11 cellular contexts compared by ENCODE assay signal in the genomic region with DNA sequence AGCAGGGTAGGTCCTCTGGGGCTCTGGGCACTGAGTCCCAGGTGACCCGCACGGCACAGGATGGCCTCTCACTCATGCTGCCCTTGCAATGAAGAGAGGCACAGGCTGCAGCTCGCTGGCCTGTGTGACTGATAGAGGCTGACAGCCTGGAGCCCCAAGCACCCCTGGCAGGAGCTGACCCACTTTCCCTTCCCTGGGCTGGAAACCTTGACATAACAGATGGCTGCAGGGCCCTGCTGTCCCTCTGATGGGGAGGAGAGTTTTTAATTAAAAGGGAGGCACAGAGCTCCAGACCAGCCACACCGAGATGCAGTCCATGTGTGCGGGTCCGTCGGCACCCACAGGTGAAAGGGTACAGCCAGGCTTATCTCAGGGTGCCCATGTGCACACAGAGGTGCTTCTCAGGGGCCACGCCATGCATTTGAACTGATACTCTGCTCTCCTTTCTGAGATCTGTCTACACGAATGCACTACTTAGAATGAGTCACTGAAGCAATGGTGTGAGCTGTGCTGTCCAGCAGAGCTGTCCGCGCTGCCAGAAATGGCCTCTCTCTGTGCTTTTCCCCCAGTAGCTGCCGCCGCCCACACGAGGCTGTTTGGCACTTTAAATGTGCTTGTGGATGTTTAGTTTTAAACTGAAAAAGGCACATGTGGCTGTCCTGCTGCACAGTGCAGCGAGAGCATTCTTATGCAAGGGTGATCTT.
A peak's percentile ranks its signal among the peaks of the same experiment; 100 is the strongest.
DNase-seq lines count a peak whose midpoint lies in the region; ATAC-seq and TF ChIP-seq lines count a peak whose summit lies in the region.
"Had no signal": no experiment of that assay in that cellular context is flagged by ENCODE, and none has a peak within 500 bp of the region (broad histone marks: within the 10 kb centered on the region; RNA-seq: fewer than 3 reads in every experiment).

No MANE protein-coding gene starts in this region.

- H3K4me3 Mint-ChIP-seq in activated CD4-positive, alpha-beta T cell treated with anti-CD3 and anti-CD28 coated beads for 36 hours, result no peak overlapping the region
- H3K4me3 Mint-ChIP-seq: CD8-positive, alpha-beta memory T cell had no signal

- H3K9me3 Mint-ChIP-seq in activated CD4-positive, alpha-beta T cell treated with anti-CD3 and anti-CD28 coated beads for 36 hours (ENCODE audit: low read depth), result no peaks in the 10 kb centered on the region
- H3K9me3 Mint-ChIP-seq: CD8-positive, alpha-beta memory T cell had no signal

- H3K9me3 ChIP-seq in trophoblast cell (ENCODE audit: insufficient read depth, low read depth, low read length), result no peaks in the 10 kb centered on the region

- no peaks in the 10 kb centered on the region for H3K36me3 Mint-ChIP-seq in activated CD4-positive, alpha-beta T cell treated with anti-CD3 and anti-CD28 coated beads for 36 hours (ENCODE audit: low read depth)
- H3K36me3 Mint-ChIP-seq: CD8-positive, alpha-beta memory T cell had no signal

- no peaks in the 10 kb centered on the region for H3K79me1 ChIP-seq in trophoblast cell (ENCODE audit: low read length)

- WGBS in trophoblast cell (ENCODE audit: extremely low coverage, insufficient coverage, insufficient read length), result no CpG with 5 or more reads among the region's 15 CpGs

- intact Hi-C loops in activated CD4-positive, alpha-beta T cell treated with anti-CD3 and anti-CD28 coated beads for 36 hours (cut with DNase I, micrococcal nuclease), result no loop called here

- no peak overlapping the region for H4K91ac ChIP-seq in trophoblast cell (ENCODE audit: low read depth, low read length)

- peaks cover 37% of the 10 kb centered on the region for H3K4me1 Mint-ChIP-seq in activated CD4-positive, alpha-beta T cell treated with anti-CD3 and anti-CD28 coated beads for 36 hours

- H3K4me3 ChIP-seq in fibroblast of villous mesenchyme (ENCODE audit: low read depth, low read length) (no peak overlapping the region), trophoblast cell (ENCODE audit: low read depth, low read length) (peak overlapping the region; percentile 16)

- POLR2A ChIA-PET in activated CD4-positive, alpha-beta T cell treated with anti-CD3 and anti-CD28 coated beads for 36 hours (lab: Charles Lee), result no interaction called here

- H4K8ac ChIP-seq in trophoblast cell (ENCODE audit: low read depth, low read length), result no peak overlapping the region

- no peak overlapping the region for H3K14ac ChIP-seq in trophoblast cell (ENCODE audit: low read length)

- H2BK5ac ChIP-seq in trophoblast cell (ENCODE audit: low read depth, low read length, poor library complexity), result no peak overlapping the region

- H3K18ac ChIP-seq in trophoblast cell (ENCODE audit: low read length), result no peak overlapping the region

- no peaks in the 10 kb centered on the region for H3K27me3 ChIP-seq in trophoblast cell (ENCODE audit: insufficient read depth, low read length)

- H2AFZ ChIP-seq in trophoblast cell (ENCODE audit: insufficient read depth, low read length, poor library complexity), result no peak overlapping the region

- H3K27me3 Mint-ChIP-seq in activated CD4-positive, alpha-beta T cell treated with anti-CD3 and anti-CD28 coated beads for 36 hours, result no peaks in the 10 kb centered on the region

- H3K27ac ChIP-seq in trophoblast cell (ENCODE audit: low read depth, low read length), result no peak overlapping the region
- H3K27ac ChIP-seq: VCaP had no signal

- H2BK12ac ChIP-seq in trophoblast cell (ENCODE audit: low read length), result no peak overlapping the region

- peak; percentile 79 for ATAC-seq in SK-N-SH treated with all-trans-retinoic acid at 6 μM for 48 hours
- no peak for ATAC-seq in activated CD4-positive, alpha-beta T cell treated with anti-CD3 and anti-CD28 coated beads for 36 hours
- no peak for ATAC-seq in HG02798 (IDR thresholded peaks at IDR 0.05; ENCODE audit: poor library complexity, unreplicated experiment)

- no peaks in the 10 kb centered on the region for H3K79me2 ChIP-seq in trophoblast cell (ENCODE audit: control insufficient read depth, insufficient read depth, low read length, poor library complexity)

- no peak for TF ChIP-seq CTCF in fibroblast of villous mesenchyme (IDR thresholded peaks at IDR 0.05; ENCODE audit: insufficient read depth, low read depth, low read length)

- no peak overlapping the region for H2AK5ac ChIP-seq in trophoblast cell (ENCODE audit: low read length)

- no peaks in the 10 kb centered on the region for H3K36me3 ChIP-seq in trophoblast cell (ENCODE audit: control insufficient read depth in 1 of 2, insufficient read depth in 2 of 2, low read length in 2 of 2)

- H3K4ac ChIP-seq in trophoblast cell (ENCODE audit: low read depth, low read length), result no peak overlapping the region

- no peak overlapping the region for H3K23ac ChIP-seq in trophoblast cell (ENCODE audit: low read length)

- CTCF ChIA-PET in activated CD4-positive, alpha-beta T cell treated with anti-CD3 and anti-CD28 coated beads for 36 hours (lab: Charles Lee), result no interaction called here

- no peak overlapping the region for H2BK120ac ChIP-seq in trophoblast cell (ENCODE audit: insufficient read depth, low read length, poor library complexity)

- peaks cover 2 to 7% of the 10 kb centered on the region in 2 experiments for H3K4me1 ChIP-seq in trophoblast cell (ENCODE audit: control insufficient read depth in 1 of 2, insufficient read depth in 2 of 2, low read length in 2 of 2)

- H3K27ac Mint-ChIP-seq in activated CD4-positive, alpha-beta T cell treated with anti-CD3 and anti-CD28 coated beads for 36 hours, result no peak overlapping the region
- H3K27ac Mint-ChIP-seq: CD8-positive, alpha-beta memory T cell had no signal

- H4K12ac ChIP-seq in trophoblast cell (ENCODE audit: low read depth, low read length), result peak overlapping the region; percentile 7

- DNase-seq in COLO829 (ENCODE audit: low spot score), result peak; percentile 32
- DNase-seq in fibroblast of villous mesenchyme (ENCODE audit: low read depth), result peak; percentile 71
- no peak for DNase-seq in trophoblast cell
- DNase-seq in activated CD4-positive, alpha-beta T cell treated with anti-CD3 and anti-CD28 coated beads for 36 hours, result no peak
- no peak for DNase-seq in HUDEP-2 (lab: John Stamatoyannopoulos, UW; ENCODE audit: unreplicated experiment in 76 of 76)
- DNase-seq in HuH-7.5 (ENCODE audit: low spot score), result no peak
- DNase-seq: NCI-H1930 had no signal

- no peak overlapping the region for H3K4me2 ChIP-seq in trophoblast cell (ENCODE audit: low read length)

- H3K9ac ChIP-seq in trophoblast cell (ENCODE audit: low read length), result no peak overlapping the region

TF ChIP-seq in SK-N-SH treated with all-trans-retinoic acid at 6 μM for 48 hours, 23 proteins besides CTCF, POLR2A, EP300 and RAD21:
- TF ChIP-seq ZC3H10 (CRISPR knock-in tag; IDR thresholded peaks at IDR 0.05) (no peak), BACH2 (CRISPR knock-in tag; IDR thresholded peaks at IDR 0.05; ENCODE audit: borderline replicate concordance) (no peak), ZFP3 (CRISPR knock-in tag; IDR thresholded peaks at IDR 0.05) (no peak), TOX (CRISPR knock-in tag; IDR thresholded peaks at IDR 0.05; ENCODE audit: borderline replicate concordance) (no peak)
TF ChIP-seq in SK-N-SH treated with all-trans-retinoic acid at 6 μM for 48 hours: peak in this region for 0.

Comparison
In these comparisons a context has a peak if more than half of its experiments do, and no peak if none do; other contexts are left out.
1. DNase-seq: peak in COLO829 (single experiment) and fibroblast of villous mesenchyme (single experiment); none in trophoblast cell (0 of 2), activated CD4-positive, alpha-beta T cell treated with anti-CD3 and anti-CD28 coated beads for 36 hours (single experiment), HUDEP-2 (0 of 76) and HuH-7.5 (single experiment).